Comparison of ENCODE assay signal across 8 cellular contexts in genomic region chr10:70233109-70233938, GRCh38. TPM values are rescaled to one million over a fixed set of nuclear protein-coding genes. Genes with fewer than 3 reads are reported as not detected.
DNase-seq lines count a peak whose midpoint lies in the region; ATAC-seq, FAIRE-seq and TF ChIP-seq lines count a peak whose summit lies in the region.

Gene PPA1, minus strand, starts transcription at chr10:70233429. Its CDS starts 102 bp downstream, at chr10:70233327.

- TF ChIP-seq CTCF in D721Med (IDR thresholded peaks at IDR 0.05; ENCODE audit: insufficient read depth, missing control alignments), result no peak
- peak; percentile 51; the same call in 1 of the 2 replicates for TF ChIP-seq CTCF in OCI-LY1 (IDR thresholded peaks at IDR 0.05; ENCODE audit: low read length)
- TF ChIP-seq CTCF in endothelial cell of umbilical vein (IDR thresholded peaks at IDR 0.05; ENCODE audit: extremely low read depth in 1 of 2, insufficient read depth in 1 of 2, low read depth in 1 of 2, low read length in 2 of 2), result peak in 1 of 2 donors; percentile 9

- DNase-seq in D721Med (ENCODE audit: insufficient read length, low spot score), result peak; percentile 95
- peak; percentile 96 for DNase-seq in HuH-7 (ENCODE audit: low spot score)
- peak; percentile 99 for DNase-seq in activated CD8-positive, alpha-beta memory T cell treated with anti-CD3 and anti-CD28 coated beads, Interleukin-2, amount 50 U/mL, for 48 hours
- DNase-seq in endothelial cell of umbilical vein (ENCODE audit: low read depth, low spot score), result peak; percentile 96
- peak; percentile 98 for DNase-seq in middle frontal gyrus (ENCODE audit: extremely low spot score, low spot score)
- DNase-seq in stimulated activated CD8-positive, alpha-beta memory T cell treated with anti-CD3 and anti-CD28 coated beads, Interleukin-2, amount 100 ng/mL, for 48 hours (ENCODE audit: low read depth in 2 of 2), result peak; percentile 98 to 100

- no peaks in the 10 kb centered on the region for H3K9me1 ChIP-seq in endothelial cell of umbilical vein (replicated peaks; ENCODE audit: control insufficient read depth, extremely low read depth, insufficient read depth, low read length)

- H3K79me2 ChIP-seq in OCI-LY1 (ENCODE audit: insufficient read depth, low read length) (peaks cover 40% of the 10 kb centered on the region), endothelial cell of umbilical vein (ENCODE audit: control insufficient read depth, insufficient read depth, low read length) (peaks cover 38% of the 10 kb centered on the region)

- POLR2A ChIA-PET in endothelial cell of umbilical vein (lab: Charles Lee), result interaction anchor here (0.6 to 1.0 kb wide), 2 partner anchors 12 to 63 kb away, joined by 3 to 6 read pairs; partner anchors contain the start of gene SAR1A

- peak; percentile 72 for ATAC-seq in GM21447 (IDR thresholded peaks at IDR 0.05; ENCODE audit: unreplicated experiment)

- no peaks in the 10 kb centered on the region for H3F3A ChIP-seq in OCI-LY1 (ENCODE audit: insufficient read depth, low read length)

- dilution Hi-C loops in endothelial cell of umbilical vein (cut with MboI; ENCODE audit: extremely low pct_ligation_motif_present, low sequenced_read_pairs), result no loop called here

- CTCF ChIA-PET in endothelial cell of umbilical vein (lab: Charles Lee), result interaction anchor here (0.9 to 4.5 kb wide), 13 partner anchors 10 to 171 kb away, joined by 3 to 50 read pairs (median 5); partner anchors contain the start of genes EIF4EBP2 and TYSND1

- peaks cover 24% of the 10 kb centered on the region for H3K36me3 ChIP-seq in OCI-LY1 (ENCODE audit: insufficient read depth, low read length)
- peaks cover 0 to 4% of the 10 kb centered on the region in 2 experiments for H3K36me3 ChIP-seq in endothelial cell of umbilical vein (ENCODE audit: control insufficient read depth in 2 of 2, extremely low read depth in 1 of 2, insufficient read depth in 2 of 2, low read length in 2 of 2)

- TSS peak; percentile 52 for BruUV-seq in endothelial cell of umbilical vein (replicated peaks; lab: Mats Ljungman, UMichigan)

- peak within 1 kb of the TSS; percentile 52 for H3K27ac ChIP-seq in OCI-LY1 (ENCODE audit: low read depth, low read length, poor library complexity, severe bottlenecking)
- peak within 1 kb of the TSS; percentile 58 for H3K27ac ChIP-seq in endothelial cell of umbilical vein (ENCODE audit: insufficient read depth, low read depth, low read length)

- H3K9me3 ChIP-seq in OCI-LY1 (ENCODE audit: low read length), result no peaks in the 10 kb centered on the region
- H3K9me3 ChIP-seq in endothelial cell of umbilical vein (replicated peaks; ENCODE audit: control insufficient read depth, insufficient read depth, low read length), result no peaks in the 10 kb centered on the region

- no peaks in the 10 kb centered on the region for H3K9me2 ChIP-seq in OCI-LY1 (ENCODE audit: low read depth, low read length)

- H2AFZ ChIP-seq in OCI-LY1 (ENCODE audit: low read length), result peak within 1 kb of the TSS; percentile 90; the same call in 1 of the 2 replicates
- H2AFZ ChIP-seq in endothelial cell of umbilical vein (ENCODE audit: low read depth, low read length), result peak within 1 kb of the TSS; percentile 93

- H3K9ac ChIP-seq in OCI-LY1 (ENCODE audit: low read length) (peak within 1 kb of the TSS; percentile 99), endothelial cell of umbilical vein (replicated peaks; ENCODE audit: extremely low read depth, insufficient read depth, low read length) (peak within 1 kb of the TSS; percentile 80)

- FAIRE-seq in D721Med (lab: Jason Lieb, UNC), result no peak
- FAIRE-seq in endothelial cell of umbilical vein (lab: Jason Lieb, UNC), result peak; percentile 90

- H3K27me3 ChIP-seq in OCI-LY1 (ENCODE audit: insufficient read depth, low read length) (no peaks in the 10 kb centered on the region), endothelial cell of umbilical vein (ENCODE audit: control insufficient read depth in 2 of 2, insufficient read depth in 2 of 2, low read length in 2 of 2) (no peaks in the 10 kb centered on the region)

- H3K4me3 ChIP-seq in OCI-LY1 (ENCODE audit: low read depth, low read length, poor library complexity, severe bottlenecking), result peak within 1 kb of the TSS; percentile 100
- H3K4me3 ChIP-seq in endothelial cell of umbilical vein (replicated peaks in 1 of 3; ENCODE audit: insufficient read depth in 1 of 3, low read depth in 1 of 3, low read length in 3 of 3), result peak within 1 kb of the TSS; percentile 72 to 91 (median 80)

- intact Hi-C loops in endothelial cell of umbilical vein (cut with micrococcal nuclease), result loop anchor here (1.0 to 5.0 kb wide), 5 partner anchors 63 to 149 kb away; partner anchors contain the start of genes LRRC20, SAR1A and TYSND1

- peak; percentile 95 for TF ChIP-seq POLR2A in endothelial cell of umbilical vein (IDR thresholded peaks at IDR 0.05; ENCODE audit: low read depth, low read length)

- H4K20me1 ChIP-seq in OCI-LY1 (ENCODE audit: insufficient read depth, low read length), result no peaks in the 10 kb centered on the region
- no peaks in the 10 kb centered on the region for H4K20me1 ChIP-seq in endothelial cell of umbilical vein (replicated peaks; ENCODE audit: control insufficient read depth, extremely low read depth, insufficient read depth, low read length)

- H3K4me1 ChIP-seq in OCI-LY1 (ENCODE audit: insufficient read depth, low read length, severe bottlenecking) (peaks cover 29% of the 10 kb centered on the region), endothelial cell of umbilical vein (ENCODE audit: control insufficient read depth, extremely low read depth, insufficient read depth, low read length) (peaks cover 11% of the 10 kb centered on the region)

- peak within 1 kb of the TSS; percentile 93 for H3K4me2 ChIP-seq in OCI-LY1 (ENCODE audit: low read length)
- H3K4me2 ChIP-seq in endothelial cell of umbilical vein (ENCODE audit: insufficient read depth, low read length), result peak within 1 kb of the TSS; percentile 83

TF ChIP-seq in endothelial cell of umbilical vein, 7 proteins besides CTCF, POLR2A, EP300 and RAD21:
- TF ChIP-seq MAX (IDR thresholded peaks at IDR 0.05; ENCODE audit: insufficient read depth, insufficient read length) (peak; percentile 80), EZH2 (IDR thresholded peaks at IDR 0.05; ENCODE audit: borderline replicate concordance, low read depth, low read length, severe bottlenecking) (no peak), JUN (IDR thresholded peaks at IDR 0.05; ENCODE audit: borderline replicate concordance, insufficient read depth, insufficient read length, low read depth) (no peak), MYC (IDR thresholded peaks at IDR 0.05; ENCODE audit: low read depth, low read length) (peak; percentile 9), GATA2 (IDR thresholded peaks at IDR 0.05; ENCODE audit: insufficient read depth, insufficient read length, low read depth, low read length) (no peak), FOS (IDR thresholded peaks at IDR 0.05; ENCODE audit: borderline replicate concordance, insufficient read depth, low read length) (no peak), POLR2AphosphoS5 (IDR thresholded peaks at IDR 0.05; ENCODE audit: insufficient read depth, low read depth, low read length) (peak; percentile 92)

RNA-seq across cellular contexts. Expression of gene PPA1, which starts in this region (rescaled TPM):
- 115 and 140 TPM in 2 replicates for total RNA-seq in endothelial cell of umbilical vein
- 48.5 and 63.5 TPM in 2 replicates for polyA plus RNA-seq in endothelial cell of umbilical vein
- 108 and 109 TPM in 2 replicates for polyA plus RNA-seq in endothelial cell of umbilical vein (2011; cell fraction: cytosol; rRNA removed)
- polyA plus RNA-seq in endothelial cell of umbilical vein (2011; cell fraction: nucleus; rRNA removed), result 45.8 and 59.1 TPM in 2 replicates
- 187 and 200 TPM in 2 replicates for polyA plus RNA-seq in endothelial cell of umbilical vein (2012)
- polyA minus RNA-seq in endothelial cell of umbilical vein, result 62.0 and 80.5 TPM in 2 replicates
- polyA minus RNA-seq in endothelial cell of umbilical vein (2011; cell fraction: cytosol; rRNA and poly(A)+ RNA removed), result 145 TPM
- 32.3 and 60.3 TPM in 2 replicates for polyA minus RNA-seq in endothelial cell of umbilical vein (2011; cell fraction: nucleus; rRNA and poly(A)+ RNA removed)

Comparison
In these comparisons a context has a peak if more than half of its experiments do, and no peak if none do; other contexts are left out.
1. Peak in every context shown above with its lines: DNase-seq, ATAC-seq, H3K4me3 ChIP-seq and H3K27ac ChIP-seq.